ENCODE assay signal across 1 cellular context in genomic region chr19:45927565-45928261, GRCh38.
TF ChIP-seq lines count a peak whose summit lies in the region.

No MANE protein-coding gene starts in this region.

TF ChIP-seq in GM12878, 131 proteins besides CTCF, POLR2A, EP300 and RAD21 (continued from another document):
- TF ChIP-seq PKNOX1 (IDR thresholded peaks at IDR 0.05), result no peak
- peak; percentile 71; the same call in 1 of the 2 replicates for TF ChIP-seq TARDBP (IDR thresholded peaks at IDR 0.05; ENCODE audit: borderline replicate concordance)
- no peak for TF ChIP-seq CEBPB (IDR thresholded peaks at IDR 0.05; ENCODE audit: borderline replicate concordance in 1 of 2, low read depth in 2 of 2, low read length in 2 of 2)
- no peak for TF ChIP-seq CBX5 (IDR thresholded peaks at IDR 0.05; ENCODE audit: low read depth)
- TF ChIP-seq, protein P1, sequence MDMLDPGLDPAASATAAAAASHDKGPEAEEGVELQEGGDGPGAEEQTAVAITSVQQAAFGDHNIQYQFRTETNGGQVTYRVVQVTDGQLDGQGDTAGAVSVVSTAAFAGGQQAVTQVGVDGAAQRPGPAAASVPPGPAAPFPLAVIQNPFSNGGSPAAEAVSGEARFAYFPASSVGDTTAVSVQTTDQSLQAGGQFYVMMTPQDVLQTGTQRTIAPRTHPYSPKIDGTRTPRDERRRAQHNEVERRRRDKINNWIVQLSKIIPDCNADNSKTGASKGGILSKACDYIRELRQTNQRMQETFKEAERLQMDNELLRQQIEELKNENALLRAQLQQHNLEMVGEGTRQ (IDR thresholded peaks at IDR 0.05; ENCODE audit: borderline replicate concordance, low read depth, low read length), result peak; percentile 85
- peak; percentile 73; the same call in 1 of the 2 replicates for TF ChIP-seq ATF3 (IDR thresholded peaks at IDR 0.05; ENCODE audit: borderline replicate concordance, extremely low read depth, low read depth, low read length)
- TF ChIP-seq SUPT20H (IDR thresholded peaks at IDR 0.05; ENCODE audit: borderline replicate concordance, control insufficient read depth, low read depth, low read length), result no peak
- peak; percentile 77 for TF ChIP-seq ZNF207 (IDR thresholded peaks at IDR 0.05; ENCODE audit: borderline replicate concordance)
- TF ChIP-seq POU2F2 (IDR thresholded peaks at IDR 0.05; ENCODE audit: borderline replicate concordance, low read depth, low read length), result 0 out of 3 replicates have a peak, but pooled peaks have one; percentile 62
- TF ChIP-seq CREB1 (IDR thresholded peaks at IDR 0.05; ENCODE audit: low read depth), result peak; percentile 87
- no peak for TF ChIP-seq RBBP5 (conservative IDR thresholded peaks at IDR 0.05)
- TF ChIP-seq RB1 (IDR thresholded peaks at IDR 0.05; ENCODE audit: borderline replicate concordance), result no peak
- no peak for TF ChIP-seq DPF2 (IDR thresholded peaks at IDR 0.05)
- TF ChIP-seq HDAC2 (IDR thresholded peaks at IDR 0.05), result no peak
- TF ChIP-seq FOXM1 (IDR thresholded peaks at IDR 0.05; ENCODE audit: low read depth, low read length), result peak; percentile 55; the same call in 1 of the 2 replicates
- no peak for TF ChIP-seq MTA3 (IDR thresholded peaks at IDR 0.05; ENCODE audit: borderline replicate concordance, low read length)
TF ChIP-seq in GM12878: peak in this region for 41.
